In genomic region chr7:2222516-2222915, GRCh38 we compare ENCODE assay signal across 1 cellular context.
TF ChIP-seq lines count a peak whose summit lies in the region.

No MANE protein-coding gene starts in this region.

TF ChIP-seq in WTC11, 78 proteins besides CTCF, POLR2A, EP300 and RAD21:
- TF ChIP-seq CREB1 (CRISPR knock-in tag; IDR thresholded peaks at IDR 0.05): no peak
- TF ChIP-seq GTF2I (CRISPR knock-in tag; conservative IDR thresholded peaks at IDR 0.05): no peak
- no peak for TF ChIP-seq MXD4 (CRISPR knock-in tag; IDR thresholded peaks at IDR 0.05; ENCODE audit: borderline replicate concordance)
- TF ChIP-seq, protein P1, sequence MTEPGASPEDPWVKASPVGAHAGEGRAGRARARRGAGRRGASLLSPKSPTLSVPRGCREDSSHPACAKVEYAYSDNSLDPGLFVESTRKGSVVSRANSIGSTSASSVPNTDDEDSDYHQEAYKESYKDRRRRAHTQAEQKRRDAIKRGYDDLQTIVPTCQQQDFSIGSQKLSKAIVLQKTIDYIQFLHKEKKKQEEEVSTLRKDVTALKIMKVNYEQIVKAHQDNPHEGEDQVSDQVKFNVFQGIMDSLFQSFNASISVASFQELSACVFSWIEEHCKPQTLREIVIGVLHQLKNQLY (CRISPR knock-in tag; IDR thresholded peaks at IDR 0.05): no peak
- TF ChIP-seq, protein P2, sequence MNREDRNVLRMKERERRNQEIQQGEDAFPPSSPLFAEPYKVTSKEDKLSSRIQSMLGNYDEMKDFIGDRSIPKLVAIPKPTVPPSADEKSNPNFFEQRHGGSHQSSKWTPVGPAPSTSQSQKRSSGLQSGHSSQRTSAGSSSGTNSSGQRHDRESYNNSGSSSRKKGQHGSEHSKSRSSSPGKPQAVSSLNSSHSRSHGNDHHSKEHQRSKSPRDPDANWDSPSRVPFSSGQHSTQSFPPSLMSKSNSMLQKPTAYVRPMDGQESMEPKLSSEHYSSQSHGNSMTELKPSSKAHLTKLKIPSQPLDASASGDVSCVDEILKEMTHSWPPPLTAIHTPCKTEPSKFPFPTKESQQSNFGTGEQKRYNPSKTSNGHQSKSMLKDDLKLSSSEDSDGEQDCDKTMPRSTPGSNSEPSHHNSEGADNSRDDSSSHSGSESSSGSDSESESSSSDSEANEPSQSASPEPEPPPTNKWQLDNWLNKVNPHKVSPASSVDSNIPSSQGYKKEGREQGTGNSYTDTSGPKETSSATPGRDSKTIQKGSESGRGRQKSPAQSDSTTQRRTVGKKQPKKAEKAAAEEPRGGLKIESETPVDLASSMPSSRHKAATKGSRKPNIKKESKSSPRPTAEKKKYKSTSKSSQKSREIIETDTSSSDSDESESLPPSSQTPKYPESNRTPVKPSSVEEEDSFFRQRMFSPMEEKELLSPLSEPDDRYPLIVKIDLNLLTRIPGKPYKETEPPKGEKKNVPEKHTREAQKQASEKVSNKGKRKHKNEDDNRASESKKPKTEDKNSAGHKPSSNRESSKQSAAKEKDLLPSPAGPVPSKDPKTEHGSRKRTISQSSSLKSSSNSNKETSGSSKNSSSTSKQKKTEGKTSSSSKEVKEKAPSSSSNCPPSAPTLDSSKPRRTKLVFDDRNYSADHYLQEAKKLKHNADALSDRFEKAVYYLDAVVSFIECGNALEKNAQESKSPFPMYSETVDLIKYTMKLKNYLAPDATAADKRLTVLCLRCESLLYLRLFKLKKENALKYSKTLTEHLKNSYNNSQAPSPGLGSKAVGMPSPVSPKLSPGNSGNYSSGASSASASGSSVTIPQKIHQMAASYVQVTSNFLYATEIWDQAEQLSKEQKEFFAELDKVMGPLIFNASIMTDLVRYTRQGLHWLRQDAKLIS (CRISPR knock-in tag; IDR thresholded peaks at IDR 0.05; ENCODE audit: borderline replicate concordance): no peak
- no peak for TF ChIP-seq CBFB (CRISPR knock-in tag; IDR thresholded peaks at IDR 0.05; ENCODE audit: low read depth)
- no peak for TF ChIP-seq ZNF423 (CRISPR knock-in tag; IDR thresholded peaks at IDR 0.05)
